In the genomic region with DNA sequence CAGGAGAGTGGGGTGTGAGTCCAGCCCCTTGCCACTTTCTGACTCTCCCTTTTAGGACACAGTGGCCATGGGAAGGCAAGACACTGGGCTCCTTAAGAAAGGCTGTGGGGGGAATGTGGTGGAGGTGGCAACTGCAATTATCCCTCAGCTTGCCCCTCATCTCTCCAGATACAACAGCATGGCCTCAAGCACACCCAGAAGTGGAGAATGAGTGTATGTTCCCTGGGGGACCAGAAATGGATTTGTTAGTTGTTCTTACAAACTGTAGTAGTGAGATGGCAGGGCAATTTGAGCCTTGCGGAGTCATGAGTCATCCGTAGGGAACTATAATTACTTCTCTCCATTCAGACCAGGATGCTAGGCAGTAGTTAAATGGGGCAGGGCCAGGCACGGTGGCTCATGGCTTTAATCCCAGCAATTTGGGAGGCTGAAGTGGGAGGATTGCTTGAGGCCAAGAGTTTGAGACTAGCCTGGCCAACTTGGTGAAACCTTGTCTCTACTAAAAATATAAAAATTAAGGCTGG, we compare ENCODE assay signal across 10 cellular contexts. TPM values are rescaled to one million over a fixed set of nuclear protein-coding genes. Genes with fewer than 3 reads are reported as not detected.
DNase-seq lines count a peak whose midpoint lies in the region; ATAC-seq lines count a peak whose summit lies in the region.
"Had no signal": no experiment of that assay in that cellular context is flagged by ENCODE, and none has a peak within 500 bp of the region (broad histone marks: within the 10 kb centered on the region; RNA-seq: fewer than 3 reads in every experiment).

No MANE protein-coding gene starts in this region.

- DNase-seq in COLO829 (ENCODE audit: low spot score) (peak; percentile 90), HT-29 (ENCODE audit: low spot score) (peak; percentile 62), SW480 (ENCODE audit: low spot score) (peak; percentile 90), iris pigment epithelial cell (ENCODE audit: low read depth) (peak; percentile 83), NCI-H510A (lab: John Stamatoyannopoulos, UW) (no peak), AML-193 (lab: John Stamatoyannopoulos, UW) (no peak)
- no peak for DNase-seq in activated CD4-positive, CD25-positive, alpha-beta regulatory T cell treated with anti-CD3 and anti-CD28 coated beads, Interleukin-2, amount 50 U/mL, for 72 hours
- DNase-seq: activated CD4-positive, alpha-beta T cell treated with anti-CD3 and anti-CD28 coated beads, Interleukin-2, amount 50 U/mL, for 1 hour had no signal

- ATAC-seq in GM21576 (IDR thresholded peaks at IDR 0.05; ENCODE audit: unreplicated experiment): no peak

RNA-seq across cellular contexts. Expression of gene CXCL17, which starts 25.6 kb away (rescaled TPM):
- 0.61 TPM in 1 of 2 replicates, not detected in the other for total RNA-seq in HT-29 (2014; rRNA removed; shearing (Covaris generic))
- total RNA-seq: mesenteric fat pad had no signal

RNA-seq across cellular contexts. Expression of gene LIPE, which starts 41.1 kb away (rescaled TPM):
- 88.7 and 91.3 TPM in 2 replicates for total RNA-seq in HT-29 (2014; rRNA removed; shearing (Covaris generic))

RNA-seq across cellular contexts. Expression of gene CEACAM1, which starts 59.9 kb away (rescaled TPM):
- 29.4 and 39.6 TPM in 2 replicates for total RNA-seq in HT-29 (2014; rRNA removed; shearing (Covaris generic))

Comparison
In these comparisons a context has a peak if more than half of its experiments do, and no peak if none do; other contexts are left out.
1. DNase-seq: peak in COLO829 (single experiment), HT-29 (single experiment), SW480 (single experiment) and iris pigment epithelial cell (single experiment); none in NCI-H510A (single experiment), AML-193 (0 of 2) and activated CD4-positive, CD25-positive, alpha-beta regulatory T cell treated with anti-CD3 and anti-CD28 coated beads, Interleukin-2, amount 50 U/mL, for 72 hours (single experiment).